Comparison of ENCODE assay signal across 21 cellular contexts in genomic region chr7:11758627-11759111, GRCh38.
DNase-seq lines count a peak whose midpoint lies in the region; ATAC-seq and TF ChIP-seq lines count a peak whose summit lies in the region.
"Had no signal": no experiment of that assay in that cellular context is flagged by ENCODE, and none has a peak within 500 bp of the region (broad histone marks: within the 10 kb centered on the region; RNA-seq: fewer than 3 reads in every experiment).

No MANE protein-coding gene starts in this region.

- H3K23ac ChIP-seq in trophoblast cell (ENCODE audit: low read length), result no peak overlapping the region

- H3K18ac ChIP-seq in trophoblast cell (ENCODE audit: low read length), result no peak overlapping the region

- H3K36me3 ChIP-seq in fibroblast of lung (ENCODE audit: control insufficient read depth, insufficient read depth, low read length), result no peaks in the 10 kb centered on the region
- H3K36me3 ChIP-seq in trophoblast cell (ENCODE audit: control insufficient read depth in 1 of 2, insufficient read depth in 2 of 2, low read length in 2 of 2), result no peaks in the 10 kb centered on the region
- H3K36me3 ChIP-seq in thyroid gland, result no peaks in the 10 kb centered on the region

- no peak overlapping the region for H4K12ac ChIP-seq in trophoblast cell (ENCODE audit: low read depth, low read length)

- H3K9me3 ChIP-seq in fibroblast of lung (ENCODE audit: control insufficient read depth, insufficient read depth, low read depth, low read length) (no peaks in the 10 kb centered on the region), trophoblast cell (ENCODE audit: insufficient read depth, low read depth, low read length) (no peaks in the 10 kb centered on the region), thyroid gland (no peaks in the 10 kb centered on the region)
- H3K9me3 ChIP-seq: Caco-2 had no signal

- H2AFZ ChIP-seq in fibroblast of lung (ENCODE audit: low read length) (no peak overlapping the region), trophoblast cell (ENCODE audit: insufficient read depth, low read length, poor library complexity) (no peak overlapping the region)
- H2AFZ ChIP-seq: GM23248, PC-9 had no signal

- no peak overlapping the region for H2BK120ac ChIP-seq in trophoblast cell (ENCODE audit: insufficient read depth, low read length, poor library complexity)

- no peak overlapping the region for H3K4me2 ChIP-seq in fibroblast of lung (ENCODE audit: extremely low read depth, insufficient read depth, low read length)
- no peak overlapping the region for H3K4me2 ChIP-seq in trophoblast cell (ENCODE audit: low read length)
- H3K4me2 ChIP-seq: KMS-11, PC-9 had no signal

- H3K14ac ChIP-seq in trophoblast cell (ENCODE audit: low read length), result no peak overlapping the region

- DNase-seq in NCI-H2227 treated with DMSO at 0.1 percent for 48 hours (lab: John Stamatoyannopoulos, UW) (peak; percentile 24), NCI-H2227 (lab: John Stamatoyannopoulos, UW; ENCODE audit: unreplicated experiment) (no peak), amniotic epithelial cell (ENCODE audit: low read depth) (peak; percentile 36), fibroblast of lung (ENCODE audit: low read depth in 2 of 2) (peak; percentile 11 to 51), trophoblast cell (peak; percentile 43 to 76), activated T-cell treated with anti-CD3 and anti-CD28 coated beads for 4 hours (no peak), thyroid gland (no peak)
- DNase-seq: Caco-2; CD4-positive, alpha-beta T cell; EL; GM23248; NCI-H1417; NCI-H187; NCI-H2107; NCI-H226; NCI-H524 treated with DMSO at 0.1 percent for 48 hours; PC-9 had no signal

- no peak overlapping the region for H4K8ac ChIP-seq in trophoblast cell (ENCODE audit: low read depth, low read length)

- no peak overlapping the region for H3K4me3 ChIP-seq in fibroblast of lung (replicated peaks in 1 of 4; ENCODE audit: control extremely low read depth in 1 of 4, insufficient read depth in 1 of 4, low read depth in 3 of 4, low read length in 4 of 4)
- H3K4me3 ChIP-seq in trophoblast cell (ENCODE audit: low read depth, low read length), result no peak overlapping the region
- no peak overlapping the region for H3K4me3 ChIP-seq in thyroid gland (replicated peaks in 1 of 3)
- H3K4me3 ChIP-seq: GM12878, GM23248, PC-9 had no signal

- no peaks in the 10 kb centered on the region for H3K4me1 ChIP-seq in fibroblast of lung (ENCODE audit: control insufficient read depth, extremely low read depth, insufficient read depth, low read length)
- peaks cover 0 to 3% of the 10 kb centered on the region in 2 experiments for H3K4me1 ChIP-seq in trophoblast cell (ENCODE audit: control insufficient read depth in 1 of 2, insufficient read depth in 2 of 2, low read length in 2 of 2)
- H3K4me1 ChIP-seq in thyroid gland, result no peaks in the 10 kb centered on the region
- H3K4me1 ChIP-seq: Caco-2 had no signal

- TF ChIP-seq CTCF in fibroblast of lung (conservative IDR thresholded peaks at IDR 0.05 in 1 of 2, IDR thresholded peaks at IDR 0.05 in 1 of 2; ENCODE audit: low read depth in 1 of 2, low read length in 2 of 2) (no peak), thyroid gland (IDR thresholded peaks at IDR 0.05) (no peak)

- no peaks in the 10 kb centered on the region for H4K20me1 ChIP-seq in fibroblast of lung (ENCODE audit: control insufficient read depth, extremely low read depth, insufficient read depth, low read length)

- no peak overlapping the region for H2BK12ac ChIP-seq in trophoblast cell (ENCODE audit: low read length)

- intact Hi-C loops in thyroid gland (cut with DNase I), result no loop called here

- no CpG with 5 or more reads among the region's 2 CpGs for WGBS in trophoblast cell (ENCODE audit: extremely low coverage, insufficient coverage, insufficient read length)
- 55 to 58% methylated on average over 2 of the region's 2 CpGs for WGBS in thyroid gland, 2 donors

- ATAC-seq in HG03342 (IDR thresholded peaks at IDR 0.05; ENCODE audit: unreplicated experiment), result no peak
- ATAC-seq: GM12878 had no signal

- no peaks in the 10 kb centered on the region for H3K27me3 ChIP-seq in fibroblast of lung (ENCODE audit: control insufficient read depth, insufficient read depth, low read length)
- no peaks in the 10 kb centered on the region for H3K27me3 ChIP-seq in trophoblast cell (ENCODE audit: insufficient read depth, low read length)
- no peaks in the 10 kb centered on the region for H3K27me3 ChIP-seq in thyroid gland

- no peaks in the 10 kb centered on the region for H3K79me2 ChIP-seq in fibroblast of lung (ENCODE audit: control insufficient read depth, insufficient read depth, low read length)
- H3K79me2 ChIP-seq in trophoblast cell (ENCODE audit: control insufficient read depth, insufficient read depth, low read length, poor library complexity), result no peaks in the 10 kb centered on the region

- H3K27ac ChIP-seq in fibroblast of lung (ENCODE audit: insufficient read depth, low read length) (no peak overlapping the region), trophoblast cell (ENCODE audit: low read depth, low read length) (peak overlapping the region; percentile 20), thyroid gland (no peak overlapping the region)
- H3K27ac ChIP-seq: 22Rv1, GM23248, KMS-11, PC-9 had no signal

- peaks cover 2% of the 10 kb centered on the region for H3K79me1 ChIP-seq in trophoblast cell (ENCODE audit: low read length)

- H3K9ac ChIP-seq in fibroblast of lung (ENCODE audit: insufficient read depth, low read length) (no peak overlapping the region), trophoblast cell (ENCODE audit: low read length) (no peak overlapping the region)
- H3K9ac ChIP-seq: GM23248, KMS-11 had no signal

- no peak overlapping the region for H3K4ac ChIP-seq in trophoblast cell (ENCODE audit: low read depth, low read length)

- no peak overlapping the region for H4K91ac ChIP-seq in trophoblast cell (ENCODE audit: low read depth, low read length)

- H2BK5ac ChIP-seq in trophoblast cell (ENCODE audit: low read depth, low read length, poor library complexity), result peak overlapping the region; percentile 27

- no peak for TF ChIP-seq POLR2A in thyroid gland (IDR thresholded peaks at IDR 0.05)

- no peak overlapping the region for H2AK5ac ChIP-seq in trophoblast cell (ENCODE audit: low read length)

Comparison
In these comparisons a context has a peak if more than half of its experiments do, and no peak if none do; other contexts are left out.
1. DNase-seq: peak in NCI-H2227 treated with DMSO at 0.1 percent for 48 hours (single experiment), amniotic epithelial cell (single experiment), fibroblast of lung (2 of 2) and trophoblast cell (2 of 2); none in NCI-H2227 (single experiment), activated T-cell treated with anti-CD3 and anti-CD28 coated beads for 4 hours (single experiment) and thyroid gland (0 of 2).